15 cellular contexts compared by ENCODE assay signal in the genomic region with DNA sequence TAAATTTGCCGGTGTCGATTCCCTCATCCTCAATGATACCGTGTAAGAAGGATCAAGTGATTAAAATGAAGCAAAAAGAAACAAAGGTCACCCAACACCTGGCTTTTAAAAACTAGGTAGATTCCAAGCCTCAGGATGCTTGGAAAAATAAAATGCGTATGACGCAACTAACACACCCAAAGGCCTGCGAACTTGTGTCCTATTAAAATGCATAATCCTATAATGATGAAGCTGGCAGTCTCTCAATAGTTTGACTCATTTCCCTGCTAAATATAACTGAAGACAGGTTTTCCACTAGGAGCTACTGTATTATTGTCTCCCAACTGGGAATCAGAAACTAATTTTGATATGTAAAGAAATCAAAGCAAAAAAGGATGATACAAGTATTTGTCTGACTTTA.
DNase-seq lines count a peak whose midpoint lies in the region; ATAC-seq, FAIRE-seq and TF ChIP-seq lines count a peak whose summit lies in the region.
"Had no signal": no experiment of that assay in that cellular context is flagged by ENCODE, and none has a peak within 500 bp of the region (broad histone marks: within the 10 kb centered on the region; RNA-seq: fewer than 3 reads in every experiment).

No MANE protein-coding gene starts in this region.

- no peaks in the 10 kb centered on the region for H3K27me3 ChIP-seq in A673 (replicated peaks; ENCODE audit: insufficient read depth, low read depth, low read length, poor library complexity)
- peaks cover 8% of the 10 kb centered on the region; the same call in 1 of the 2 replicates for H3K27me3 ChIP-seq in HUES48 (ENCODE audit: control insufficient read depth, insufficient read depth, low read length)
- H3K27me3 ChIP-seq in keratinocyte (ENCODE audit: control insufficient read depth, extremely low read depth, insufficient read depth, low read length): no peaks in the 10 kb centered on the region
- no peaks in the 10 kb centered on the region for H3K27me3 ChIP-seq in prostate gland (replicated peaks; ENCODE audit: insufficient read depth)
- H3K27me3 ChIP-seq in effector memory CD4-positive, alpha-beta T cell (replicated peaks; ENCODE audit: control insufficient read depth, insufficient read depth, low read length, poor library complexity, severe bottlenecking): no peaks in the 10 kb centered on the region
- H3K27me3 ChIP-seq: transverse colon had no signal

- CTCF ChIA-PET in A673 (lab: Charles Lee): no interaction called here

- peak; percentile 56 for DNase-seq in A673 (ENCODE audit: low spot score)
- peak; percentile 13 to 55 for DNase-seq in cardiac fibroblast (ENCODE audit: low read depth in 2 of 2)
- DNase-seq in keratinocyte (ENCODE audit: low read depth, low spot score): peak; percentile 38
- no peak for DNase-seq in prostate gland (ENCODE audit: low spot score)
- DNase-seq in effector memory CD4-positive, alpha-beta T cell: no peak
- no peak for DNase-seq in NCI-H2107 (lab: John Stamatoyannopoulos, UW)
- DNase-seq: activated CD4-positive, alpha-beta memory T cell treated with anti-CD3 and anti-CD28 coated beads, Interleukin-2, amount 10 ng/mL, durations not matched to agents 7 days and 5 days; activated gamma-delta T cell treated with Interleukin-2 at 50 U/mL for 16 hours; NCI-H1694 treated with DMSO at 0.1 percent for 48 hours; transverse colon had no signal

- no peak for ATAC-seq in GM18502 (IDR thresholded peaks at IDR 0.05; ENCODE audit: poor library complexity, unreplicated experiment)
- ATAC-seq: A549, K562 had no signal

- H3K4me2 ChIP-seq in keratinocyte (ENCODE audit: control insufficient read depth, extremely low read depth, insufficient read depth, low read depth, low read length): peak overlapping the region; percentile 82
- H3K4me2 ChIP-seq: A549 had no signal

- POLR2A ChIA-PET in A673 (lab: Charles Lee; ENCODE audit: low non-redundant PET): no interaction called here

- no peaks in the 10 kb centered on the region for H4K20me1 ChIP-seq in keratinocyte (ENCODE audit: control insufficient read depth, extremely low read depth, insufficient read depth, low read length)

- no peak overlapping the region for H3K4me3 ChIP-seq in A673 (ENCODE audit: low read depth, low read length, poor library complexity, severe bottlenecking)
- peak overlapping the region; percentile 44 for H3K4me3 ChIP-seq in HUES48 (ENCODE audit: low read depth, low read length)
- no peak overlapping the region for H3K4me3 ChIP-seq in cardiac fibroblast (replicated peaks in 1 of 2; ENCODE audit: low read depth in 2 of 2, low read length in 2 of 2)
- peak overlapping the region in 2 of 3 experiments; percentile 7 to 39 for H3K4me3 ChIP-seq in keratinocyte (ENCODE audit: control insufficient read depth in 2 of 3, extremely low read depth in 1 of 3, insufficient read depth in 2 of 3, low read depth in 1 of 3, low read length in 3 of 3)
- no peak overlapping the region for H3K4me3 ChIP-seq in prostate gland
- no peak overlapping the region for H3K4me3 ChIP-seq in effector memory CD4-positive, alpha-beta T cell (ENCODE audit: insufficient read depth, low read depth, low read length, poor library complexity, severe bottlenecking)
- H3K4me3 ChIP-seq: A549, K562, transverse colon had no signal

- no peak for TF ChIP-seq POLR2A in prostate gland (IDR thresholded peaks at IDR 0.05)

- H3K36me3 ChIP-seq in A673 (ENCODE audit: insufficient read depth, low read length, poor library complexity, severe bottlenecking) (no peaks in the 10 kb centered on the region), HUES48 (ENCODE audit: control insufficient read depth, insufficient read depth, low read length) (no peaks in the 10 kb centered on the region), keratinocyte (ENCODE audit: control insufficient read depth in 2 of 2, extremely low read depth in 1 of 2, insufficient read depth in 2 of 2, low read length in 2 of 2) (no peaks in the 10 kb centered on the region), prostate gland (no peaks in the 10 kb centered on the region)
- H3K36me3 ChIP-seq in effector memory CD4-positive, alpha-beta T cell (ENCODE audit: control insufficient read depth, insufficient read depth, low read length): no peaks in the 10 kb centered on the region
- H3K36me3 ChIP-seq: transverse colon had no signal

- no TSS peak for BruUV-seq in A673 (replicated peaks; lab: Mats Ljungman, UMichigan)

- H3K79me2 ChIP-seq in keratinocyte (ENCODE audit: control insufficient read depth, insufficient read depth, low read length): no peaks in the 10 kb centered on the region
- H3K79me2 ChIP-seq: parathyroid adenoma had no signal

- H3K9me3 ChIP-seq in A673 (ENCODE audit: low read depth, low read length, poor library complexity, severe bottlenecking): no peaks in the 10 kb centered on the region
- no peaks in the 10 kb centered on the region for H3K9me3 ChIP-seq in HUES48 (ENCODE audit: control insufficient read depth, insufficient read depth, low read length)
- no peaks in the 10 kb centered on the region for H3K9me3 ChIP-seq in keratinocyte (ENCODE audit: control insufficient read depth, low read depth, low read length)
- no peaks in the 10 kb centered on the region for H3K9me3 ChIP-seq in prostate gland
- H3K9me3 ChIP-seq in effector memory CD4-positive, alpha-beta T cell (ENCODE audit: control insufficient read depth, low read length): no peaks in the 10 kb centered on the region
- H3K9me3 ChIP-seq: A549, transverse colon had no signal

- TF ChIP-seq CTCF in A673 (conservative IDR thresholded peaks at IDR 0.05; ENCODE audit: low read depth, low read length) (no peak), cardiac fibroblast (IDR thresholded peaks at IDR 0.05; ENCODE audit: low read depth, low read length) (no peak), keratinocyte (optimal IDR thresholded peaks at IDR 0.05 in 1 of 3, IDR thresholded peaks at IDR 0.05 in 1 of 3, conservative IDR thresholded peaks at IDR 0.05 in 1 of 3; ENCODE audit: extremely low read depth in 1 of 3, insufficient read depth in 2 of 3, low read length in 3 of 3) (no peak), prostate gland (IDR thresholded peaks at IDR 0.05) (no peak)

- H2AFZ ChIP-seq in keratinocyte (ENCODE audit: control insufficient read depth, low read length): peak overlapping the region; percentile 52
- H2AFZ ChIP-seq: parathyroid adenoma had no signal

- dilution Hi-C loops in keratinocyte (cut with MboI; ENCODE audit: extremely low pct_ligation_motif_present, low sequenced_read_pairs): no loop called here

- H3K4me1 ChIP-seq in A673 (ENCODE audit: insufficient read depth, low read length, poor library complexity, severe bottlenecking) (peaks cover 9% of the 10 kb centered on the region), HUES48 (ENCODE audit: control insufficient read depth, insufficient read depth, low read length) (peaks cover 51% of the 10 kb centered on the region), keratinocyte (ENCODE audit: control insufficient read depth, extremely low read depth, insufficient read depth, low read length) (peaks cover 26% of the 10 kb centered on the region), prostate gland (replicated peaks) (no peaks in the 10 kb centered on the region)
- H3K4me1 ChIP-seq in effector memory CD4-positive, alpha-beta T cell (ENCODE audit: control insufficient read depth, insufficient read depth, low read length, poor library complexity, severe bottlenecking): no peaks in the 10 kb centered on the region
- H3K4me1 ChIP-seq: A549, parathyroid adenoma, transverse colon had no signal

- 71% methylated on average over 6 of the region's 6 CpGs for WGBS in prostate gland

- FAIRE-seq in keratinocyte (lab: Jason Lieb, UNC): peak; percentile 89
- FAIRE-seq: A549, K562 had no signal

- H3K9ac ChIP-seq in HUES48 (ENCODE audit: low read depth, low read length) (peak overlapping the region; percentile 7; the same call in 1 of the 2 replicates), keratinocyte (ENCODE audit: control insufficient read depth, extremely low read depth, insufficient read depth, low read length) (peak overlapping the region; percentile 43)
- H3K9ac ChIP-seq: parathyroid adenoma had no signal

- H3K9me1 ChIP-seq in keratinocyte (ENCODE audit: control insufficient read depth, extremely low read depth, insufficient read depth, low read length): no peaks in the 10 kb centered on the region

- H3K27ac ChIP-seq in A673 (ENCODE audit: low read depth, low read length, poor library complexity, severe bottlenecking) (no peak overlapping the region), HUES48 (ENCODE audit: low read depth, low read length) (peak overlapping the region; percentile 38), keratinocyte (ENCODE audit: control insufficient read depth, insufficient read depth, low read length) (peak overlapping the region; percentile 82), prostate gland (no peak overlapping the region)
- no peak overlapping the region for H3K27ac ChIP-seq in effector memory CD4-positive, alpha-beta T cell (ENCODE audit: insufficient read depth, low read length, poor library complexity, severe bottlenecking)
- H3K27ac ChIP-seq: A549, parathyroid adenoma, transverse colon had no signal

- intact Hi-C loops in A673 (cut with micrococcal nuclease; ENCODE audit: unreplicated experiment): no loop called here
- intact Hi-C loops in prostate gland (cut with DNase I): no loop called here

Comparison
In these comparisons a context has a peak if more than half of its experiments do, and no peak if none do; other contexts are left out.
1. DNase-seq: peak in A673 (single experiment), cardiac fibroblast (2 of 2) and keratinocyte (single experiment); none in prostate gland (single experiment), effector memory CD4-positive, alpha-beta T cell (0 of 3) and NCI-H2107 (single experiment).
2. H3K27ac ChIP-seq: peak in HUES48 (single experiment) and keratinocyte (single experiment); none in A673 (single experiment), prostate gland (0 of 2) and effector memory CD4-positive, alpha-beta T cell (single experiment).
3. H3K4me3 ChIP-seq: peak in HUES48 (single experiment) and keratinocyte (2 of 3); none in A673 (single experiment), cardiac fibroblast (0 of 2), prostate gland (0 of 2) and effector memory CD4-positive, alpha-beta T cell (single experiment).